12 cellular contexts compared by ENCODE assay signal in the genomic region with DNA sequence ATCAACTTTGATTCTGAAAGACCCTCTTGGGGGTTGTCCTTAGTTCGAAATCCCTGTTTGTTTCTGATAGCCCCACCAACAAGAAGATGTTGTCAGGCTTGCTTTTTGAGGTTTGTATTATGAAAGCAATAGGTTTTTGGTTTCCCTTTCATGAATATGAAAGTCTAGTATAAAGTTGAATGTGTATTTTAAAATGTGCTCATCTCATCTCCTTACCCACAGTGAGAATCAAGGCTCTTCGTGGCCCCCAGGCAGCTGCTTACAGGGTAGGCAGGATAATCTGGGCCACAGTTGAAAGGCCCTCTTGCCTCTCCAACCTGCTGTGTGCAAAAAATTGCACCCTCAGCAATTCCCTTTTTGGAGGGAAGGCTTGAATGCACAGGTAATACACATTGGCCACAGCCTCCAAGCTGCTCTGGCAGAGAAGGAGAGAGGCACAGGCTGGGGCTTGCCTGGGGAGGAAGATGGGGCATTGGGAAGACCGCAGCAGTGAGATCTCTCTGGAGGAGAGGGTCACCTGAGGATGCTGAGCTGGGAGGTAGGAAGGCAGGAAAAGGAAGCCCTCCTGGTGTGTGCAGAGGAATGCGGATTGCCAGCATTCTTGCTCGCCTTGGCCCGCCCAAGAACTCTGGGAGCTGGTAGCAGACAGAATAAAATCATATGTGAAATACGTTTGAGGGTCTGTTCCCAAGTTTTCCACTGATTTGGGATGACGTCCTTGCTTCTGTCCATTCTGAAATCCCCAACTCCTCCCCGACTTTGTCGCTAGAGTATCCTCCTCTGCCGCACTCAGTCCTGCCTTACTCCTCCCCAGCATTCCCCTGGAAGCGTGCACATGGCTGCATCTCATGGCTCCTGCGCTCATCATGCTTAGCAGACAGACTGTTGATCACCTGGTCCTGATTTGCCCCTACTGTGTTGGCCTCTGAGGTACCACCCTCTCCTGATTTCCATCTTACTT.
DNase-seq lines count a peak whose midpoint lies in the region; ATAC-seq and TF ChIP-seq lines count a peak whose summit lies in the region.
"Had no signal": no experiment of that assay in that cellular context is flagged by ENCODE, and none has a peak within 500 bp of the region (broad histone marks: within the 10 kb centered on the region; RNA-seq: fewer than 3 reads in every experiment).

No MANE protein-coding gene starts in this region.

- no peak overlapping the region for H3K4me3 ChIP-seq in upper lobe of right lung
- H3K4me3 ChIP-seq: HAP-1 had no signal

- peaks cover 11% of the 10 kb centered on the region for H3K4me1 Mint-ChIP-seq in activated CD8-positive, alpha-beta memory T cell treated with anti-CD3 and anti-CD28 coated beads, Interleukin-2, amount 10 ng/mL, durations not matched to agents 7 days and 5 days

- no peak for ATAC-seq in activated CD8-positive, alpha-beta memory T cell treated with anti-CD3 and anti-CD28 coated beads, Interleukin-2, amount 10 ng/mL, durations not matched to agents 7 days and 5 days
- ATAC-seq in upper lobe of right lung, result peak; percentile 37
- ATAC-seq in GM19328 (IDR thresholded peaks at IDR 0.05; ENCODE audit: unreplicated experiment), result no peak

- TF ChIP-seq CTCF in RWPE1 (conservative IDR thresholded peaks at IDR 0.05; ENCODE audit: low read depth) (no peak), upper lobe of right lung (IDR thresholded peaks at IDR 0.05) (no peak), GM10266 (IDR thresholded peaks at IDR 0.05; ENCODE audit: control insufficient read depth, insufficient read depth, low read depth, missing control alignments) (no peak)

- intact Hi-C loops in upper lobe of right lung (cut with DNase I), result no loop called here

- H3K36me3 Mint-ChIP-seq in activated CD8-positive, alpha-beta memory T cell treated with anti-CD3 and anti-CD28 coated beads, Interleukin-2, amount 10 ng/mL, durations not matched to agents 7 days and 5 days, result no peaks in the 10 kb centered on the region
- H3K36me3 Mint-ChIP-seq: activated naive CD8-positive, alpha-beta T cell had no signal

- no peaks in the 10 kb centered on the region for H3K9me3 Mint-ChIP-seq in activated CD8-positive, alpha-beta memory T cell treated with anti-CD3 and anti-CD28 coated beads, Interleukin-2, amount 10 ng/mL, durations not matched to agents 7 days and 5 days (ENCODE audit: low read depth)

- no peak overlapping the region for H3K27ac Mint-ChIP-seq in activated CD8-positive, alpha-beta memory T cell treated with anti-CD3 and anti-CD28 coated beads, Interleukin-2, amount 10 ng/mL, durations not matched to agents 7 days and 5 days
- H3K27ac Mint-ChIP-seq: activated naive CD8-positive, alpha-beta T cell; progenitor cell of endocrine pancreas had no signal

- H3K27me3 ChIP-seq in upper lobe of right lung, result peaks cover 21% of the 10 kb centered on the region

- H3K27me3 Mint-ChIP-seq in activated CD8-positive, alpha-beta memory T cell treated with anti-CD3 and anti-CD28 coated beads, Interleukin-2, amount 10 ng/mL, durations not matched to agents 7 days and 5 days, result peaks cover 28% of the 10 kb centered on the region
- H3K27me3 Mint-ChIP-seq: activated naive CD8-positive, alpha-beta T cell had no signal

- H3K36me3 ChIP-seq in upper lobe of right lung, result no peaks in the 10 kb centered on the region
- H3K36me3 ChIP-seq: HAP-1 had no signal

- no peaks in the 10 kb centered on the region for H3K4me1 ChIP-seq in upper lobe of right lung
- H3K4me1 ChIP-seq: HAP-1 had no signal

- POLR2A ChIA-PET in RWPE1 (lab: Yijun Ruan, JAX; ENCODE audit: low non-redundant PET), result no interaction called here

- no peak overlapping the region for H3K4me3 Mint-ChIP-seq in activated CD8-positive, alpha-beta memory T cell treated with anti-CD3 and anti-CD28 coated beads, Interleukin-2, amount 10 ng/mL, durations not matched to agents 7 days and 5 days
- H3K4me3 Mint-ChIP-seq: activated naive CD8-positive, alpha-beta T cell had no signal

- H3K9me3 ChIP-seq in upper lobe of right lung, result no peaks in the 10 kb centered on the region
- H3K9me3 ChIP-seq: HAP-1 had no signal

- CTCF ChIA-PET in activated CD8-positive, alpha-beta memory T cell treated with anti-CD3 and anti-CD28 coated beads, Interleukin-2, amount 10 ng/mL, durations not matched to agents 7 days and 5 days (lab: Charles Lee), result no interaction called here
- CTCF ChIA-PET in RWPE1 (lab: Yijun Ruan, JAX), result no interaction called here

- DNase-seq in activated CD8-positive, alpha-beta memory T cell treated with anti-CD3 and anti-CD28 coated beads, Interleukin-2, amount 10 ng/mL, durations not matched to agents 7 days and 5 days, result peak; percentile 30
- no peak for DNase-seq in activated CD8-positive, alpha-beta memory T cell treated with anti-CD3 and anti-CD28 coated beads, Interleukin-2, amount 50 U/mL, for 4 hours
- DNase-seq in RWPE1 (ENCODE audit: low spot score) (peak; percentile 26), iPS DF 4.7 (ENCODE audit: extremely low read depth, low spot score) (peak; percentile 56), upper lobe of right lung (no peak), HuH-7.5 (ENCODE audit: low spot score) (no peak), GM10266 (ENCODE audit: extremely low spot score) (no peak)
- DNase-seq: stimulated activated CD4-positive, alpha-beta T cell treated with anti-CD3 and anti-CD28 coated beads, Interleukin-15, amount 100 ng/mL, for 24 hours had no signal

- H3K27ac ChIP-seq in RWPE1 (no peak overlapping the region), upper lobe of right lung (no peak overlapping the region)

Comparison
In these comparisons a context has a peak if more than half of its experiments do, and no peak if none do; other contexts are left out.
1. DNase-seq: peak in activated CD8-positive, alpha-beta memory T cell treated with anti-CD3 and anti-CD28 coated beads, Interleukin-2, amount 10 ng/mL, durations not matched to agents 7 days and 5 days (single experiment), RWPE1 (single experiment) and iPS DF 4.7 (single experiment); none in activated CD8-positive, alpha-beta memory T cell treated with anti-CD3 and anti-CD28 coated beads, Interleukin-2, amount 50 U/mL, for 4 hours (single experiment), upper lobe of right lung (single experiment), HuH-7.5 (single experiment) and GM10266 (single experiment).